Comparison of ENCODE assay signal across 20 cellular contexts in genomic region chr12:131126662-131127173, GRCh38.
A peak's percentile ranks its signal among the peaks of the same experiment; 100 is the strongest.
DNase-seq lines count a peak whose midpoint lies in the region; ATAC-seq and TF ChIP-seq lines count a peak whose summit lies in the region.
"Had no signal": no experiment of that assay in that cellular context is flagged by ENCODE, and none has a peak within 500 bp of the region (broad histone marks: within the 10 kb centered on the region; RNA-seq: fewer than 3 reads in every experiment).

No MANE protein-coding gene starts in this region.

- WGBS in sigmoid colon, 2 donors: 93 to 94% methylated on average over 7 of the region's 7 CpGs

- peaks cover 3% of the 10 kb centered on the region for H3K36me3 Mint-ChIP-seq in activated CD4-positive, alpha-beta memory T cell treated with anti-CD3 and anti-CD28 coated beads, Interleukin-2, amount 10 ng/mL, durations not matched to agents 7 days and 5 days (ENCODE audit: low read depth)
- H3K36me3 Mint-ChIP-seq in activated CD4-positive, alpha-beta memory T cell treated with anti-CD3 and anti-CD28 coated beads for 36 hours: no peaks in the 10 kb centered on the region
- H3K36me3 Mint-ChIP-seq in stimulated activated naive B cell treated with anti-CD40 and anti-IgM and Interleukin-4, amounts not matched to agents 10 μg/mL and 1 μg/mL and 100 μg/mL, for 72 hours: peaks cover 0 to 8% of the 10 kb centered on the region in 2 donors
- H3K36me3 Mint-ChIP-seq: CD8-positive, alpha-beta memory T cell had no signal

- ATAC-seq in left lobe of liver: no peak
- ATAC-seq in stimulated activated naive B cell treated with anti-CD40 and anti-IgM and Interleukin-4, amounts not matched to agents 10 μg/mL and 1 μg/mL and 100 μg/mL, for 72 hours (replicated peaks): no peak
- ATAC-seq: GM23338 had no signal

- TF ChIP-seq EP300 in sigmoid colon (IDR thresholded peaks at IDR 0.05): no peak

- H3K4me3 ChIP-seq in H7 (ENCODE audit: insufficient read depth, low read depth, low read length) (no peak overlapping the region), sigmoid colon (no peak overlapping the region)
- H3K4me3 ChIP-seq: BLaER1, GM23338, HAP-1 had no signal

- no peak overlapping the region for H3K27ac ChIP-seq in sigmoid colon
- H3K27ac ChIP-seq: 22Rv1, BLaER1 had no signal

- peaks cover 0 to 4% (median 4%) of the 10 kb centered on the region in 4 donors for H3K4me1 ChIP-seq in sigmoid colon
- H3K4me1 ChIP-seq: HAP-1 had no signal

- CTCF ChIA-PET in activated CD4-positive, alpha-beta memory T cell treated with anti-CD3 and anti-CD28 coated beads, Interleukin-2, amount 10 ng/mL, durations not matched to agents 7 days and 5 days (lab: Charles Lee): no interaction called here
- CTCF ChIA-PET in activated CD4-positive, alpha-beta memory T cell treated with anti-CD3 and anti-CD28 coated beads for 36 hours (lab: Charles Lee): no interaction called here

- no peaks in the 10 kb centered on the region for H3K9me3 ChIP-seq in sigmoid colon
- H3K9me3 ChIP-seq: BLaER1, HAP-1 had no signal

- no peak for TF ChIP-seq CTCF in sigmoid colon (IDR thresholded peaks at IDR 0.05)

- H3K4me1 Mint-ChIP-seq in activated CD4-positive, alpha-beta memory T cell treated with anti-CD3 and anti-CD28 coated beads, Interleukin-2, amount 10 ng/mL, durations not matched to agents 7 days and 5 days: no peaks in the 10 kb centered on the region
- no peaks in the 10 kb centered on the region for H3K4me1 Mint-ChIP-seq in activated CD4-positive, alpha-beta memory T cell treated with anti-CD3 and anti-CD28 coated beads for 36 hours (ENCODE audit: low read depth)
- peaks cover 0 to 2% of the 10 kb centered on the region in 2 donors for H3K4me1 Mint-ChIP-seq in stimulated activated naive B cell treated with anti-CD40 and anti-IgM and Interleukin-4, amounts not matched to agents 10 μg/mL and 1 μg/mL and 100 μg/mL, for 72 hours
- H3K4me1 Mint-ChIP-seq: B cell; CD14-positive monocyte; CD8-positive, alpha-beta memory T cell; GM23338 had no signal

- H3K27me3 ChIP-seq in H7 (ENCODE audit: control insufficient read depth, insufficient read depth, low read length) (no peaks in the 10 kb centered on the region), sigmoid colon (no peaks in the 10 kb centered on the region)
- H3K27me3 ChIP-seq: BLaER1 had no signal

- intact Hi-C loops in activated CD4-positive, alpha-beta memory T cell treated with anti-CD3 and anti-CD28 coated beads for 36 hours (cut with micrococcal nuclease): no loop called here
- intact Hi-C loops in sigmoid colon (cut with DNase I): no loop called here

- H3K9me3 Mint-ChIP-seq in activated CD4-positive, alpha-beta memory T cell treated with anti-CD3 and anti-CD28 coated beads, Interleukin-2, amount 10 ng/mL, durations not matched to agents 7 days and 5 days: peaks cover 6% of the 10 kb centered on the region
- no peaks in the 10 kb centered on the region for H3K9me3 Mint-ChIP-seq in activated CD4-positive, alpha-beta memory T cell treated with anti-CD3 and anti-CD28 coated beads for 36 hours
- H3K9me3 Mint-ChIP-seq in stimulated activated naive B cell treated with anti-CD40 and anti-IgM and Interleukin-4, amounts not matched to agents 10 μg/mL and 1 μg/mL and 100 μg/mL, for 72 hours: peaks cover 0 to 4% of the 10 kb centered on the region in 2 donors
- H3K9me3 Mint-ChIP-seq: CD4-positive, alpha-beta T cell; CD8-positive, alpha-beta memory T cell had no signal

- H3K36me3 ChIP-seq in H7 (replicated peaks; ENCODE audit: control insufficient read depth, insufficient read depth, low read length): no peaks in the 10 kb centered on the region
- H3K36me3 ChIP-seq in sigmoid colon: no peaks in the 10 kb centered on the region
- H3K36me3 ChIP-seq: BLaER1, HAP-1 had no signal

- POLR2A ChIA-PET in activated CD4-positive, alpha-beta memory T cell treated with anti-CD3 and anti-CD28 coated beads, Interleukin-2, amount 10 ng/mL, durations not matched to agents 7 days and 5 days (lab: Charles Lee): no interaction called here
- POLR2A ChIA-PET in activated CD4-positive, alpha-beta memory T cell treated with anti-CD3 and anti-CD28 coated beads for 36 hours (lab: Charles Lee): no interaction called here

- no peak overlapping the region for H3K4me3 Mint-ChIP-seq in activated CD4-positive, alpha-beta memory T cell treated with anti-CD3 and anti-CD28 coated beads, Interleukin-2, amount 10 ng/mL, durations not matched to agents 7 days and 5 days
- H3K4me3 Mint-ChIP-seq in activated CD4-positive, alpha-beta memory T cell treated with anti-CD3 and anti-CD28 coated beads for 36 hours: no peak overlapping the region
- H3K4me3 Mint-ChIP-seq in stimulated activated naive B cell treated with anti-CD40 and anti-IgM and Interleukin-4, amounts not matched to agents 10 μg/mL and 1 μg/mL and 100 μg/mL, for 72 hours: no peak overlapping the region
- H3K4me3 Mint-ChIP-seq: B cell; CD14-positive monocyte; CD4-positive, alpha-beta T cell; CD8-positive, alpha-beta memory T cell; GM23338; HFFc6 had no signal

- no peak for TF ChIP-seq POLR2A in sigmoid colon (IDR thresholded peaks at IDR 0.05)

- H3K27me3 Mint-ChIP-seq in activated CD4-positive, alpha-beta memory T cell treated with anti-CD3 and anti-CD28 coated beads, Interleukin-2, amount 10 ng/mL, durations not matched to agents 7 days and 5 days: no peaks in the 10 kb centered on the region
- no peaks in the 10 kb centered on the region for H3K27me3 Mint-ChIP-seq in activated CD4-positive, alpha-beta memory T cell treated with anti-CD3 and anti-CD28 coated beads for 36 hours
- peaks cover 0 to 5% of the 10 kb centered on the region in 2 donors for H3K27me3 Mint-ChIP-seq in stimulated activated naive B cell treated with anti-CD40 and anti-IgM and Interleukin-4, amounts not matched to agents 10 μg/mL and 1 μg/mL and 100 μg/mL, for 72 hours
- H3K27me3 Mint-ChIP-seq: B cell; CD4-positive, alpha-beta T cell had no signal

- peak; percentile 1 for DNase-seq in activated CD4-positive, alpha-beta memory T cell treated with anti-CD3 and anti-CD28 coated beads, Interleukin-2, amount 10 ng/mL, durations not matched to agents 7 days and 5 days
- DNase-seq in activated CD4-positive, alpha-beta memory T cell treated with anti-CD3 and anti-CD28 coated beads for 36 hours: no peak
- DNase-seq in H7 (peak; percentile 9), left lobe of liver (ENCODE audit: low spot score) (peak; percentile 26), sigmoid colon (peak; percentile 47), SKM-1 treated with dmso at 0.1 percent for 144 hours (lab: John Stamatoyannopoulos, UW; ENCODE audit: unreplicated experiment) (no peak), retina (no peak)
- DNase-seq in stimulated activated naive B cell treated with anti-CD40 and anti-IgM and Interleukin-4, amounts not matched to agents 10 μg/mL and 1 μg/mL and 100 μg/mL, for 72 hours: no peak
- DNase-seq: CD4-positive, alpha-beta T cell; CD8-positive, alpha-beta memory T cell; DMS53; DMS79 treated with DMSO at 0.1 percent for 48 hours; GF-D8; HFFc6 had no signal

- no peak overlapping the region for H3K27ac Mint-ChIP-seq in activated CD4-positive, alpha-beta memory T cell treated with anti-CD3 and anti-CD28 coated beads, Interleukin-2, amount 10 ng/mL, durations not matched to agents 7 days and 5 days
- H3K27ac Mint-ChIP-seq in activated CD4-positive, alpha-beta memory T cell treated with anti-CD3 and anti-CD28 coated beads for 36 hours: no peak overlapping the region
- H3K27ac Mint-ChIP-seq in stimulated activated naive B cell treated with anti-CD40 and anti-IgM and Interleukin-4, amounts not matched to agents 10 μg/mL and 1 μg/mL and 100 μg/mL, for 72 hours: no peak overlapping the region
- H3K27ac Mint-ChIP-seq: B cell; CD14-positive monocyte; CD4-positive, alpha-beta T cell; GM23338; HFFc6 had no signal

Comparison
In these comparisons a context has a peak if more than half of its experiments do, and no peak if none do; other contexts are left out.
1. DNase-seq: peak in activated CD4-positive, alpha-beta memory T cell treated with anti-CD3 and anti-CD28 coated beads, Interleukin-2, amount 10 ng/mL, durations not matched to agents 7 days and 5 days (single experiment), H7 (single experiment), left lobe of liver (single experiment) and sigmoid colon (single experiment); none in activated CD4-positive, alpha-beta memory T cell treated with anti-CD3 and anti-CD28 coated beads for 36 hours (single experiment), SKM-1 treated with dmso at 0.1 percent for 144 hours (single experiment), stimulated activated naive B cell treated with anti-CD40 and anti-IgM and Interleukin-4, amounts not matched to agents 10 μg/mL and 1 μg/mL and 100 μg/mL, for 72 hours (single experiment) and retina (single experiment).